1 cellular context compared by ENCODE assay signal in the genomic region with DNA sequence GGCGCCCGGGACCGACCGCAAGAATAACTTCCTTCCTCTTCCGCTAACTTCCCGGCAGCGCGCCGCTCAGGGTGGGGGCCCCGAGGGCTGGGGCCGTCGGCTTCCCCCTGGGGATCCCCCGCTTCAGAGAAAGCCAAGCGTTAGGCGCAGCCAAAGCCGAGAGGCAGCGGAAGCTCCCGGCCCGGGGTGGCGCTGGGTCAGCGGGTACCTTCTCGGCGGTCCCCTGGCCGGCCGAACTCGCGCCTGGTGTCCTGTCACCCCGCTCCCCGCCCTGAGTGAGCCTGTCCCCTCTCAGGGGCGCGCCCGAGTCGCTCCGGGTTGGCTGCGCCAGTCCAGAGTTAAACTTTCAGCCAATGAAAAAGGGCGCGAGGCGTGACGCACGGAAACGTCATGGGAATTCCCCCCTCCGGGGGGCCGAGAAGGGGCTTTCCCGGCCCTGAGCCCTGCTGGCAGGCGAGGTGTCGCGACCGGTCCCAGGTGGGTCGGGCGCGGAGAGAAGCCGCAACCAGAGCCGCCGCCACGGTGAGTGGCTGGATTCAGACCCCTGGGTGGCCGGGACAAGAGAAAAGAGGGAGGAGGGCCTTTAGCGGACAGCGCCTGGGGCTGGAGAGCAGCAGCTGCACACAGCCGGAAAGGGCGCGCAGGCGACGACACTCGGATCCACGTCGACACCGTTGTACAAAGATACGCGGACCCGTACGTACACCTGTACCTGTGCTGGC.
TF ChIP-seq lines count a peak whose summit lies in the region.

No MANE protein-coding gene starts in this region.

TF ChIP-seq in HepG2, 621 proteins besides CTCF, POLR2A, EP300 and RAD21 (continued from another document):
- peak; percentile 20 for TF ChIP-seq IKZF4 (CRISPR knock-in tag; IDR thresholded peaks at IDR 0.05; ENCODE audit: borderline replicate concordance, low read depth, not compliant biosample characterization)
- no peak for TF ChIP-seq ZNF761 (CRISPR knock-in tag; conservative IDR thresholded peaks at IDR 0.05)
- 0 out of 2 replicates have a peak, but pooled peaks have one; percentile 12 for TF ChIP-seq ZNF383 (CRISPR knock-in tag; IDR thresholded peaks at IDR 0.05; ENCODE audit: borderline replicate concordance)
- no peak for TF ChIP-seq ZC3H13 (CRISPR knock-in tag; IDR thresholded peaks at IDR 0.05)
- peak; percentile 60; the same call in 1 of the 2 replicates for TF ChIP-seq ZNF567 (CRISPR knock-in tag; IDR thresholded peaks at IDR 0.05; ENCODE audit: borderline replicate concordance)
- TF ChIP-seq ZEB1 (IDR thresholded peaks at IDR 0.05; ENCODE audit: insufficient replicate concordance, low read depth): peak; percentile 63
- no peak for TF ChIP-seq WIZ (CRISPR knock-in tag; IDR thresholded peaks at IDR 0.05)
- TF ChIP-seq, protein P1, sequence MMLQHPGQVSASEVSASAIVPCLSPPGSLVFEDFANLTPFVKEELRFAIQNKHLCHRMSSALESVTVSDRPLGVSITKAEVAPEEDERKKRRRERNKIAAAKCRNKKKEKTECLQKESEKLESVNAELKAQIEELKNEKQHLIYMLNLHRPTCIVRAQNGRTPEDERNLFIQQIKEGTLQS (CRISPR knock-in tag; IDR thresholded peaks at IDR 0.05): no peak
- TF ChIP-seq ZNF891 (CRISPR knock-in tag; IDR thresholded peaks at IDR 0.05): no peak
- TF ChIP-seq ZNF10 (CRISPR knock-in tag; IDR thresholded peaks at IDR 0.05; ENCODE audit: borderline replicate concordance, low read depth): no peak
- no peak; the same call in 1 of the 2 replicates for TF ChIP-seq ZNF749 (CRISPR knock-in tag; IDR thresholded peaks at IDR 0.05; ENCODE audit: borderline replicate concordance)
TF ChIP-seq in HepG2: peak in this region for 233.
